ENCODE assay signal across 2 cellular contexts in genomic region chr15:75023194-75024101, GRCh38.
A peak's percentile ranks its signal among the peaks of the same experiment; 100 is the strongest.
TF ChIP-seq lines count a peak whose summit lies in the region.

TSS of gene PPCDC (plus strand) at chr15:75023590. CDS start at chr15:75028319, 4,729 bp downstream.

TF ChIP-seq in IMR-90, 13 proteins besides CTCF, POLR2A, EP300 and RAD21 (continued from another document):
- TF ChIP-seq ELK1 (IDR thresholded peaks at IDR 0.05; ENCODE audit: borderline replicate concordance, low read depth, low read length) (no peak), USF2 (IDR thresholded peaks at IDR 0.05; ENCODE audit: low read depth, low read length) (no peak), MAFK (IDR thresholded peaks at IDR 0.05; ENCODE audit: low read depth, low read length) (0 out of 2 replicates have a peak, but pooled peaks have one; percentile 41), RCOR1 (IDR thresholded peaks at IDR 0.05; ENCODE audit: insufficient replicate concordance, low read length) (no peak), CHD1 (IDR thresholded peaks at IDR 0.05; ENCODE audit: low read depth, low read length) (0 out of 2 replicates have a peak, but pooled peaks have one; percentile 57), FOS (IDR thresholded peaks at IDR 0.05; ENCODE audit: low read depth, low read length) (no peak), BHLHE40 (IDR thresholded peaks at IDR 0.05; ENCODE audit: low read depth, low read length) (peak; percentile 87), MAZ (IDR thresholded peaks at IDR 0.05; ENCODE audit: borderline replicate concordance, low read depth, low read length) (peak; percentile 69; the same call in 1 of the 2 replicates), SMC3 (IDR thresholded peaks at IDR 0.05; ENCODE audit: low read depth, low read length) (no peak), RFX5 (IDR thresholded peaks at IDR 0.05; ENCODE audit: low read depth, low read length) (no peak), CEBPB (IDR thresholded peaks at IDR 0.05; ENCODE audit: low read depth, low read length) (no peak), MXI1 (IDR thresholded peaks at IDR 0.05; ENCODE audit: borderline replicate concordance, low read depth, low read length) (peak; percentile 50; the same call in 1 of the 2 replicates)
TF ChIP-seq in IMR-90: peak in this region for 5.

TF ChIP-seq in endothelial cell of umbilical vein, 7 proteins besides CTCF, POLR2A, EP300 and RAD21 (continued from another document):
- no peak for TF ChIP-seq MAX (IDR thresholded peaks at IDR 0.05; ENCODE audit: insufficient read depth, insufficient read length)
- TF ChIP-seq JUN (IDR thresholded peaks at IDR 0.05; ENCODE audit: borderline replicate concordance, insufficient read depth, insufficient read length, low read depth): no peak
- no peak for TF ChIP-seq FOS (IDR thresholded peaks at IDR 0.05; ENCODE audit: borderline replicate concordance, insufficient read depth, low read length)
